14 cellular contexts compared by ENCODE assay signal in genomic region chr9:93062364-93062763, GRCh38. TPM values are rescaled to one million over a fixed set of nuclear protein-coding genes. Genes with fewer than 3 reads are reported as not detected.
A peak's percentile ranks its signal among the peaks of the same experiment; 100 is the strongest.
DNase-seq lines count a peak whose midpoint lies in the region; ATAC-seq and TF ChIP-seq lines count a peak whose summit lies in the region.
"Had no signal": no experiment of that assay in that cellular context is flagged by ENCODE, and none has a peak within 500 bp of the region (broad histone marks: within the 10 kb centered on the region; RNA-seq: fewer than 3 reads in every experiment).

No MANE protein-coding gene starts in this region.

- DNase-seq in GM10248 (ENCODE audit: extremely low spot score) (no peak), RPMI8226 (peak; percentile 45), glutamatergic neuron (peak; percentile 60), NCI-H345 (lab: John Stamatoyannopoulos, UW) (no peak), suprapubic skin (ENCODE audit: low spot score in 2 of 2) (no peak)
- DNase-seq: activated CD4-positive, alpha-beta T cell treated with anti-CD3 and anti-CD28 coated beads, Interleukin-2, amount 50 U/mL, for 4 hours; COR-L47; KBM-7; mesendoderm had no signal

- no peaks in the 10 kb centered on the region for H4K20me1 ChIP-seq in BLaER1

- ATAC-seq in GM19467 (IDR thresholded peaks at IDR 0.05; ENCODE audit: unreplicated experiment) (no peak), GM18519 (IDR thresholded peaks at IDR 0.05; ENCODE audit: low FRiP score, unreplicated experiment) (no peak)

- H3K27me3 ChIP-seq in BLaER1 (no peaks in the 10 kb centered on the region), suprapubic skin (no peaks in the 10 kb centered on the region)
- H3K27me3 ChIP-seq: hepatocyte, SJSA1 had no signal

- peak overlapping the region; percentile 73 for H3K27ac Mint-ChIP-seq in glutamatergic neuron (ENCODE audit: unreplicated experiment)

- H3K27me3 Mint-ChIP-seq in glutamatergic neuron (ENCODE audit: unreplicated experiment): peaks cover 12% of the 10 kb centered on the region

- 0 out of 2 replicates have a peak, but pooled peaks cover 7% of the 10 kb centered on the region for H3K36me3 ChIP-seq in BLaER1
- no peaks in the 10 kb centered on the region for H3K36me3 ChIP-seq in suprapubic skin
- H3K36me3 ChIP-seq: SJSA1 had no signal

- H3K4me1 Mint-ChIP-seq in glutamatergic neuron (ENCODE audit: low read depth, unreplicated experiment): peaks cover 8% of the 10 kb centered on the region

- POLR2A ChIA-PET in GM10248 (lab: Yijun Ruan, JAX): no interaction called here

- H3K4me3 ChIP-seq in BLaER1 (peak overlapping the region; percentile 39; the same call in 1 of the 2 replicates), suprapubic skin (no peak overlapping the region)
- H3K4me3 ChIP-seq: hepatocyte, SJSA1 had no signal

- H3K4me1 ChIP-seq in BLaER1 (peaks cover 88% of the 10 kb centered on the region), suprapubic skin (peaks cover 27% of the 10 kb centered on the region)
- H3K4me1 ChIP-seq: SJSA1 had no signal

- TF ChIP-seq POLR2A in suprapubic skin (IDR thresholded peaks at IDR 0.05): no peak

- WGBS in suprapubic skin: 100% methylated on average over 2 of the region's 2 CpGs

- H3K9me3 ChIP-seq in BLaER1: no peaks in the 10 kb centered on the region
- H3K9me3 ChIP-seq in suprapubic skin: no peaks in the 10 kb centered on the region
- H3K9me3 ChIP-seq: SJSA1 had no signal

- peak overlapping the region; percentile 38 for H3K4me3 Mint-ChIP-seq in glutamatergic neuron (ENCODE audit: unreplicated experiment)

- H3K27ac ChIP-seq in BLaER1 (peak overlapping the region; percentile 83), suprapubic skin (no peak overlapping the region)
- H3K27ac ChIP-seq: SJSA1 had no signal

- H3K9me3 Mint-ChIP-seq in glutamatergic neuron (ENCODE audit: unreplicated experiment): peaks cover 8% of the 10 kb centered on the region

- H3K36me3 Mint-ChIP-seq in glutamatergic neuron (ENCODE audit: unreplicated experiment): no peaks in the 10 kb centered on the region

- peak overlapping the region; percentile 99 for H3K4me2 ChIP-seq in BLaER1
- H3K4me2 ChIP-seq: hepatocyte had no signal

- TF ChIP-seq EP300 in suprapubic skin (IDR thresholded peaks at IDR 0.05): no peak

- peak overlapping the region; percentile 59 for H3K9ac ChIP-seq in BLaER1

- TF ChIP-seq CTCF in GM10248 (IDR thresholded peaks at IDR 0.05; ENCODE audit: control extremely low read depth, extremely low read depth, low read depth, missing control alignments) (peak; percentile 1), glutamatergic neuron (IDR thresholded peaks at IDR 0.05; ENCODE audit: partially characterized antibody, unreplicated experiment) (no peak), suprapubic skin (IDR thresholded peaks at IDR 0.05) (no peak)

- CTCF ChIA-PET in GM10248 (lab: Yijun Ruan, JAX): interaction anchor here (0.7 kb wide), 1 partner anchor 33 kb away, joined by 3 read pairs; no protein-coding TSS in a partner anchor

RNA-seq across cellular contexts. Expression of gene SUSD3, which starts 3.9 kb away (rescaled TPM):
- total RNA-seq in glutamatergic neuron (ENCODE audit: unreplicated experiment): not detected
- 1 to 10 TPM; 2.8 to 6.4 (median 5.1) TPM for total RNA-seq in suprapubic skin
- total RNA-seq: SJSA1 had no signal

RNA-seq across cellular contexts. Expression of gene CARD19, which starts 33.7 kb away (rescaled TPM):
- total RNA-seq in glutamatergic neuron (ENCODE audit: unreplicated experiment) (55.8 TPM), suprapubic skin (10 to 100 TPM; 43.2 to 63.6 (median 54.3) TPM)

Comparison
In these comparisons a context has a peak if more than half of its experiments do, and no peak if none do; other contexts are left out.
1. DNase-seq: peak in RPMI8226 (single experiment) and glutamatergic neuron (single experiment); none in GM10248 (single experiment), NCI-H345 (single experiment) and suprapubic skin (0 of 2).